21 cellular contexts compared by ENCODE assay signal in the genomic region with DNA sequence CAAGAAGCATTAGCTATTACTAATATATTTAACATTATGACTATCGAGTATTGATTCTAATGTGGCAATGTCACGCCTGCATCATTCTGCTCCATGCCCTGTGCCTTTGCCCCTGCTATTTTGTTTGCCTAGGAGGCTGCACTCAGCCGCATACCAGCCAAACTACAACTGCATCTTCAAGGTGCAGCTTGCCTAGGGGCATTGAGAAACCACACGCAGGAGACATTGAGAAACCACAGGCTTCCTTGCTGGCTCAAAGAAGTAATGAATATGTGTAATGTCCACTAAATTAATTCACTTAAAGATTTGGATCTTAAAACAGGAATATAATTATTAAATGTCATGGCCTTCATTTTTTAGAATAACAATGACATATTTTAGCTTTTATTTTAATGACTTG.
"Had no signal": no experiment of that assay in that cellular context is flagged by ENCODE, and none has a peak within 500 bp of the region (broad histone marks: within the 10 kb centered on the region; RNA-seq: fewer than 3 reads in every experiment).

No MANE protein-coding gene starts in this region.

- H3K27me3 ChIP-seq: adrenal gland, SJSA1 had no signal

- DNase-seq: activated CD4-positive, alpha-beta T cell treated with anti-CD3 and anti-CD28 coated beads for 4 hours; activated CD8-positive, alpha-beta memory T cell treated with anti-CD3 and anti-CD28 coated beads, Interleukin-2, amount 50 U/mL, for 4 hours; activated CD8-positive, alpha-beta T cell treated with anti-CD3 and anti-CD28 coated beads for 36 hours; activated naive CD4-positive, alpha-beta T cell treated with anti-CD3 and anti-CD28 coated beads, Interleukin-2, amount 50 U/mL, for 16 hours; activated naive CD8-positive, alpha-beta T cell treated with anti-CD3 and anti-CD28 coated beads, Interleukin-2, amount 10 ng/mL, durations not matched to agents 7 days and 5 days; adrenal gland; anterior cingulate cortex; central memory CD4-positive, alpha-beta T cell; NCI-H1048; NCI-H146; NCI-H187 treated with DMSO at 0.1 percent for 48 hours; NCI-H2081 treated with DMSO at 0.1 percent for 48 hours; NCI-H446; NCI-H524; PC-9; SHP77; SW 1271 had no signal

- H3K4me3 Mint-ChIP-seq: activated CD8-positive, alpha-beta T cell treated with anti-CD3 and anti-CD28 coated beads for 36 hours; activated naive CD8-positive, alpha-beta T cell treated with anti-CD3 and anti-CD28 coated beads, Interleukin-2, amount 10 ng/mL, durations not matched to agents 7 days and 5 days; T-helper 2 cell treated with Interferon-gamma antibody and Interleukin-4, amounts not matched to agents 5 μg/mL and 100 μg/mL, for 36 hours had no signal

- H3K4me3 ChIP-seq: adrenal gland, PC-9, SJSA1 had no signal

- H3K36me3 Mint-ChIP-seq: activated naive CD8-positive, alpha-beta T cell treated with anti-CD3 and anti-CD28 coated beads, Interleukin-2, amount 10 ng/mL, durations not matched to agents 7 days and 5 days had no signal

- H3K27ac ChIP-seq: adrenal gland, PC-9, SJSA1 had no signal

- H3K27me3 Mint-ChIP-seq: activated CD8-positive, alpha-beta T cell treated with anti-CD3 and anti-CD28 coated beads for 36 hours; activated naive CD8-positive, alpha-beta T cell treated with anti-CD3 and anti-CD28 coated beads, Interleukin-2, amount 10 ng/mL, durations not matched to agents 7 days and 5 days had no signal

- ATAC-seq: activated CD4-positive, CD25-positive, alpha-beta regulatory T cell treated with anti-CD3 and anti-CD28 coated beads, Interleukin-2, amount 50 U/mL, for 24 hours; activated CD8-positive, alpha-beta T cell treated with anti-CD3 and anti-CD28 coated beads for 36 hours; SK-N-SH treated with all-trans-retinoic acid at 6 μM for 48 hours had no signal

- H3K4me1 Mint-ChIP-seq: activated naive CD8-positive, alpha-beta T cell treated with anti-CD3 and anti-CD28 coated beads, Interleukin-2, amount 10 ng/mL, durations not matched to agents 7 days and 5 days had no signal

- H3K9me3 ChIP-seq: SJSA1 had no signal

- H3K36me3 ChIP-seq: adrenal gland, SJSA1 had no signal

- H3K4me1 ChIP-seq: adrenal gland, SJSA1 had no signal
